1 cellular context compared by ENCODE assay signal in the genomic region with DNA sequence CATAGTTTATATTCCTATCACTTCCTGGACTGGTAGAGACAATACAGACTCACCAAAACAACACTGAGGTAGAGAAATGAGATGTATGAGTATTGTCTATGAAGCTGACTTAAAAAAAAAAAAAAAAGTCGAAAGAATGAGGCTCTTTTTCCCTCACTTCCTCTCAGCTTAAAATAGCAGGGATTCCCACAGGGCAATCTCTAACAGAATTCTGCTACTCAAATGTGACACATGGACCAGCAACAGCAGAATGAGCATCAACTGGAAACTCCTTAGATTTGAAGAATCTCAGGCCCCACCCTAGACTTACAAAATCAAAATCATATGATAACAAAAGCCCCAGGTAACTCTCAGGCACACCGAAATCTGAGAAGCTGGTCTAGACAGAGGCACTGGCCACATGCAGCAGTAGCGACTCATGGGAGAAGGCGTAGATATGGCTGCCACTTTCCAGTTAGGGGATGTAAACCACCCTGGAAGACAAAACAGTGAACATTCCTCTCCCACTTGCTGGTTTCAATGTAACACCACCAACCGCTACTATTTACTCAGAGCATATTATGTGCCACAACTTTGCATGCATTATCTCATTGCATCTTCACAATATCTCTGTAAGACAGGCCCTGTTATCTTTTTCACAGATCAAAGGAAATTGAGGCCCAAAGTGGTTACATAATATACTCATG.
TF ChIP-seq lines count a peak whose summit lies in the region.

No MANE protein-coding gene starts in this region.

TF ChIP-seq in HEK293, 187 proteins besides CTCF, POLR2A, EP300 and RAD21 (continued from another document):
- TF ChIP-seq, protein P1, sequence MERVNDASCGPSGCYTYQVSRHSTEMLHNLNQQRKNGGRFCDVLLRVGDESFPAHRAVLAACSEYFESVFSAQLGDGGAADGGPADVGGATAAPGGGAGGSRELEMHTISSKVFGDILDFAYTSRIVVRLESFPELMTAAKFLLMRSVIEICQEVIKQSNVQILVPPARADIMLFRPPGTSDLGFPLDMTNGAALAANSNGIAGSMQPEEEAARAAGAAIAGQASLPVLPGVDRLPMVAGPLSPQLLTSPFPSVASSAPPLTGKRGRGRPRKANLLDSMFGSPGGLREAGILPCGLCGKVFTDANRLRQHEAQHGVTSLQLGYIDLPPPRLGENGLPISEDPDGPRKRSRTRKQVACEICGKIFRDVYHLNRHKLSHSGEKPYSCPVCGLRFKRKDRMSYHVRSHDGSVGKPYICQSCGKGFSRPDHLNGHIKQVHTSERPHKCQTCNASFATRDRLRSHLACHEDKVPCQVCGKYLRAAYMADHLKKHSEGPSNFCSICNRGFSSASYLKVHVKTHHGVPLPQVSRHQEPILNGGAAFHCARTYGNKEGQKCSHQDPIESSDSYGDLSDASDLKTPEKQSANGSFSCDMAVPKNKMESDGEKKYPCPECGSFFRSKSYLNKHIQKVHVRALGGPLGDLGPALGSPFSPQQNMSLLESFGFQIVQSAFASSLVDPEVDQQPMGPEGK (tag by site-specific recombination; IDR thresholded peaks at IDR 0.05) = 0 out of 2 replicates have a peak, but pooled peaks have one; percentile 13
- peak; percentile 22; the same call in 1 of the 2 replicates for TF ChIP-seq FEZF1 (tag by site-specific recombination; IDR thresholded peaks at IDR 0.05)
- TF ChIP-seq, protein P2, sequence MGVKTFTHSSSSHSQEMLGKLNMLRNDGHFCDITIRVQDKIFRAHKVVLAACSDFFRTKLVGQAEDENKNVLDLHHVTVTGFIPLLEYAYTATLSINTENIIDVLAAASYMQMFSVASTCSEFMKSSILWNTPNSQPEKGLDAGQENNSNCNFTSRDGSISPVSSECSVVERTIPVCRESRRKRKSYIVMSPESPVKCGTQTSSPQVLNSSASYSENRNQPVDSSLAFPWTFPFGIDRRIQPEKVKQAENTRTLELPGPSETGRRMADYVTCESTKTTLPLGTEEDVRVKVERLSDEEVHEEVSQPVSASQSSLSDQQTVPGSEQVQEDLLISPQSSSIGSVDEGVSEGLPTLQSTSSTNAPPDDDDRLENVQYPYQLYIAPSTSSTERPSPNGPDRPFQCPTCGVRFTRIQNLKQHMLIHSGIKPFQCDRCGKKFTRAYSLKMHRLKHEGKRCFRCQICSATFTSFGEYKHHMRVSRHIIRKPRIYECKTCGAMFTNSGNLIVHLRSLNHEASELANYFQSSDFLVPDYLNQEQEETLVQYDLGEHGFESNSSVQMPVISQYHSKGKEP (tag by site-specific recombination; IDR thresholded peaks at IDR 0.05) = peak; percentile 58; the same call in 1 of the 2 replicates
- 0 out of 2 replicates have a peak, but pooled peaks have one; percentile 30 for TF ChIP-seq ZEB2 (tag by site-specific recombination; IDR thresholded peaks at IDR 0.05)
- TF ChIP-seq ZNF707 (tag by site-specific recombination; IDR thresholded peaks at IDR 0.05) = no peak
